In genomic region chr1:112713466-112714312, GRCh38 we compare ENCODE assay signal across 8 cellular contexts. TPM values are rescaled to one million over a fixed set of nuclear protein-coding genes. Genes with fewer than 3 reads are reported as not detected.
DNase-seq lines count a peak whose midpoint lies in the region; ATAC-seq, FAIRE-seq and TF ChIP-seq lines count a peak whose summit lies in the region.

No MANE protein-coding gene starts in this region.

- peaks cover 23% of the 10 kb centered on the region for H3K4me1 Mint-ChIP-seq in activated naive CD8-positive, alpha-beta T cell treated with anti-CD3 and anti-CD28 coated beads, Interleukin-2, amount 10 ng/mL, durations not matched to agents 7 days and 5 days

- no peaks in the 10 kb centered on the region for H3K27me3 ChIP-seq in lung (ENCODE audit: control insufficient read depth, insufficient read depth)
- no peaks in the 10 kb centered on the region for H3K27me3 ChIP-seq in uterus

- no peak overlapping the region for H3K27ac Mint-ChIP-seq in activated naive CD8-positive, alpha-beta T cell treated with anti-CD3 and anti-CD28 coated beads, Interleukin-2, amount 10 ng/mL, durations not matched to agents 7 days and 5 days

- peak; percentile 34 for ATAC-seq in HG03460 (IDR thresholded peaks at IDR 0.05; ENCODE audit: unreplicated experiment)
- ATAC-seq in activated naive CD8-positive, alpha-beta T cell treated with anti-CD3 and anti-CD28 coated beads, Interleukin-2, amount 10 ng/mL, durations not matched to agents 7 days and 5 days (ENCODE audit: low read depth): no peak
- no peak for ATAC-seq in lung (ENCODE audit: insufficient read depth, low FRiP score)

- POLR2A ChIA-PET in activated naive CD8-positive, alpha-beta T cell treated with anti-CD3 and anti-CD28 coated beads, Interleukin-2, amount 10 ng/mL, durations not matched to agents 7 days and 5 days (lab: Charles Lee): interaction anchor here (1.1 to 2.3 kb wide), 3 partner anchors 9 to 95 kb away, joined by 3 to 8 read pairs (median 4); partner anchors contain the start of gene ST7L

- WGBS in lung, 2 donors: 40 to 47% methylated on average over 14 of the region's 14 CpGs

- H3K36me3 Mint-ChIP-seq in activated naive CD8-positive, alpha-beta T cell treated with anti-CD3 and anti-CD28 coated beads, Interleukin-2, amount 10 ng/mL, durations not matched to agents 7 days and 5 days: no peaks in the 10 kb centered on the region

- peak overlapping the region; percentile 81 for H3K4me3 Mint-ChIP-seq in activated naive CD8-positive, alpha-beta T cell treated with anti-CD3 and anti-CD28 coated beads, Interleukin-2, amount 10 ng/mL, durations not matched to agents 7 days and 5 days

- peaks cover 0 to 5% of the 10 kb centered on the region in 2 donors for H3K4me1 ChIP-seq in lung (ENCODE audit: control insufficient read depth in 2 of 2, insufficient read depth in 2 of 2, low read length in 2 of 2)
- H3K4me1 ChIP-seq in uterus: peaks cover 0 to 13% of the 10 kb centered on the region in 2 donors

- H3K9me3 ChIP-seq in lung (ENCODE audit: control insufficient read depth in 2 of 2, insufficient read depth in 1 of 2, low read length in 1 of 2): no peaks in the 10 kb centered on the region
- no peaks in the 10 kb centered on the region for H3K9me3 ChIP-seq in uterus

- TF ChIP-seq CTCF in lung (IDR thresholded peaks at IDR 0.05; ENCODE audit: control extremely low read depth, extremely low read depth): no peak
- TF ChIP-seq CTCF in uterus (IDR thresholded peaks at IDR 0.05): no peak

- DNase-seq in GM18507 (ENCODE audit: extremely low spot score, insufficient read length, low read depth) (no peak), lung (ENCODE audit: low spot score) (no peak), uterus (peak in 1 of 2 donors; percentile 24), GF-D8 (lab: John Stamatoyannopoulos, UW) (no peak), NCI-H526 treated with DMSO at 0.1 percent for 48 hours (lab: John Stamatoyannopoulos, UW) (no peak), GOT3 (lab: John Stamatoyannopoulos, UW) (no peak)
- no peak for DNase-seq in activated naive CD8-positive, alpha-beta T cell treated with anti-CD3 and anti-CD28 coated beads, Interleukin-2, amount 10 ng/mL, durations not matched to agents 7 days and 5 days

- H3K36me3 ChIP-seq in lung (ENCODE audit: control insufficient read depth in 2 of 2, insufficient read depth in 2 of 2, low read length in 2 of 2): no peaks in the 10 kb centered on the region
- H3K36me3 ChIP-seq in uterus: no peaks in the 10 kb centered on the region

- no peak overlapping the region for H3K27ac ChIP-seq in lung (ENCODE audit: low read depth in 1 of 2, low read length in 1 of 2)
- peak overlapping the region in 1 of 2 donors; percentile 15 for H3K27ac ChIP-seq in uterus

- intact Hi-C loops in uterus (cut with DNase I; ENCODE audit: low total_unique reads): loop anchor here (10.0 kb wide), 1 partner anchor 249 kb away; no protein-coding TSS in a partner anchor

- H3K9me3 Mint-ChIP-seq in activated naive CD8-positive, alpha-beta T cell treated with anti-CD3 and anti-CD28 coated beads, Interleukin-2, amount 10 ng/mL, durations not matched to agents 7 days and 5 days: no peaks in the 10 kb centered on the region

- H3K4me3 ChIP-seq in lung (peak overlapping the region; percentile 22), uterus (peak overlapping the region; percentile 39 to 70)

- no peak for TF ChIP-seq POLR2A in uterus (IDR thresholded peaks at IDR 0.05)

- peak; percentile 80 for FAIRE-seq in GM18507 (lab: Jason Lieb, UNC)

- peaks cover 44% of the 10 kb centered on the region for H3K27me3 Mint-ChIP-seq in activated naive CD8-positive, alpha-beta T cell treated with anti-CD3 and anti-CD28 coated beads, Interleukin-2, amount 10 ng/mL, durations not matched to agents 7 days and 5 days

RNA-seq across cellular contexts. Expression of gene PPM1J, which starts 1.4 kb away (rescaled TPM):
- total RNA-seq in activated naive CD8-positive, alpha-beta T cell treated with anti-CD3 and anti-CD28 coated beads, Interleukin-2, amount 10 ng/mL, durations not matched to agents 7 days and 5 days: under 1 TPM in 1 of 2 experiments, not detected in 1; 0.25 TPM
- total RNA-seq in lung (under 1 TPM in 1 of 2 donors, not detected in 1; 0.64 TPM), uterus (1 to 10 TPM in 2 of 4 donors, under 1 TPM in 1, not detected in 1; 0.90 to 4.2 (median 2.6) TPM)
- under 1 TPM; 0.45 to 0.92 TPM for polyA plus RNA-seq in lung

RNA-seq across cellular contexts. Expression of gene RHOC, which starts 6.8 kb away (rescaled TPM):
- 10 to 100 TPM; 81.2 to 85.5 TPM for total RNA-seq in activated naive CD8-positive, alpha-beta T cell treated with anti-CD3 and anti-CD28 coated beads, Interleukin-2, amount 10 ng/mL, durations not matched to agents 7 days and 5 days
- 100 to 1,000 TPM; 125 to 211 TPM for total RNA-seq in lung
- polyA plus RNA-seq in lung: 100 to 1,000 TPM; 169 to 243 TPM
- total RNA-seq in uterus: 100 to 1,000 TPM; 176 to 314 (median 279) TPM

RNA-seq across cellular contexts. Expression of gene MOV10, which starts 39.2 kb away (rescaled TPM):
- total RNA-seq in activated naive CD8-positive, alpha-beta T cell treated with anti-CD3 and anti-CD28 coated beads, Interleukin-2, amount 10 ng/mL, durations not matched to agents 7 days and 5 days: 100 to 1,000 TPM; 124 to 130 TPM
- total RNA-seq in lung: 10 to 100 TPM; 37.7 to 51.3 TPM
- polyA plus RNA-seq in lung: 10 to 100 TPM; 33.4 to 42.7 TPM
- 10 to 100 TPM; 10.3 to 91.9 (median 55.5) TPM for total RNA-seq in uterus
